Comparison of ENCODE assay signal across 1 cellular context in genomic region chr16:69112285-69113129, GRCh38.
TF ChIP-seq lines count a peak whose summit lies in the region.

No MANE protein-coding gene starts in this region.

TF ChIP-seq in HepG2, 621 proteins besides CTCF, POLR2A, EP300 and RAD21 (continued from another document and continues in another):
- TF ChIP-seq ZNF296 (CRISPR knock-in tag; conservative IDR thresholded peaks at IDR 0.05), result no peak
- TF ChIP-seq ZNF567 (CRISPR knock-in tag; IDR thresholded peaks at IDR 0.05; ENCODE audit: borderline replicate concordance), result no peak
- no peak for TF ChIP-seq ZNF776 (CRISPR knock-in tag; IDR thresholded peaks at IDR 0.05)
- TF ChIP-seq KDM4B (CRISPR knock-in tag; IDR thresholded peaks at IDR 0.05), result no peak
- no peak for TF ChIP-seq PITX1 (CRISPR knock-in tag; IDR thresholded peaks at IDR 0.05)
- no peak for TF ChIP-seq ZNF180 (CRISPR knock-in tag; IDR thresholded peaks at IDR 0.05; ENCODE audit: borderline replicate concordance, low read depth)
- no peak for TF ChIP-seq AHR (CRISPR knock-in tag; IDR thresholded peaks at IDR 0.05)
- TF ChIP-seq ZBTB33 (CRISPR knock-in tag; IDR thresholded peaks at IDR 0.05), result no peak
- TF ChIP-seq MIER2 (CRISPR knock-in tag; IDR thresholded peaks at IDR 0.05), result no peak
- no peak for TF ChIP-seq ZNF691 (CRISPR knock-in tag; IDR thresholded peaks at IDR 0.05; ENCODE audit: borderline replicate concordance, low read depth)
- TF ChIP-seq ZMAT3 (CRISPR knock-in tag; conservative IDR thresholded peaks at IDR 0.05), result no peak
- no peak for TF ChIP-seq ZFYVE20 (CRISPR knock-in tag; IDR thresholded peaks at IDR 0.05; ENCODE audit: borderline replicate concordance, low read depth)
- no peak for TF ChIP-seq E2F1 (CRISPR knock-in tag; IDR thresholded peaks at IDR 0.05)
- no peak for TF ChIP-seq BRCA1 (CRISPR knock-in tag; IDR thresholded peaks at IDR 0.05)
- no peak for TF ChIP-seq ZC3H13 (CRISPR knock-in tag; IDR thresholded peaks at IDR 0.05)
- no peak for TF ChIP-seq ZNF20 (CRISPR knock-in tag; IDR thresholded peaks at IDR 0.05)
- TF ChIP-seq ZNF275 (CRISPR knock-in tag; IDR thresholded peaks at IDR 0.05; ENCODE audit: borderline replicate concordance), result no peak
- no peak for TF ChIP-seq ZNF264 (CRISPR knock-in tag; IDR thresholded peaks at IDR 0.05)
- peak; percentile 21; the same call in 1 of the 2 replicates for TF ChIP-seq ZFP91 (CRISPR knock-in tag; IDR thresholded peaks at IDR 0.05; ENCODE audit: borderline replicate concordance)
- no peak for TF ChIP-seq ZSCAN20 (CRISPR knock-in tag; IDR thresholded peaks at IDR 0.05; ENCODE audit: borderline replicate concordance)
- TF ChIP-seq ZNF280B (CRISPR knock-in tag; IDR thresholded peaks at IDR 0.05; ENCODE audit: borderline replicate concordance), result no peak
- no peak for TF ChIP-seq ZNF720 (CRISPR knock-in tag; IDR thresholded peaks at IDR 0.05)
- no peak for TF ChIP-seq ZNF547 (CRISPR knock-in tag; IDR thresholded peaks at IDR 0.05)
- no peak for TF ChIP-seq NR2F1 (CRISPR knock-in tag; IDR thresholded peaks at IDR 0.05)
- TF ChIP-seq MXD1 (CRISPR knock-in tag; IDR thresholded peaks at IDR 0.05), result 0 out of 2 replicates have a peak, but pooled peaks have one; percentile 21
- no peak for TF ChIP-seq ZNF792 (CRISPR knock-in tag; IDR thresholded peaks at IDR 0.05)
- no peak for TF ChIP-seq ZFX (CRISPR knock-in tag; IDR thresholded peaks at IDR 0.05; ENCODE audit: low read depth)
- no peak for TF ChIP-seq CREB1 (IDR thresholded peaks at IDR 0.05)
- TF ChIP-seq CREB1 (CRISPR knock-in tag; IDR thresholded peaks at IDR 0.05), result no peak
- TF ChIP-seq PCBP2 (optimal IDR thresholded peaks at IDR 0.05; ENCODE audit: low read depth, low read length, poor library complexity, severe bottlenecking), result no peak
- no peak for TF ChIP-seq RFXANK (CRISPR knock-in tag; IDR thresholded peaks at IDR 0.05)
- TF ChIP-seq CREBL2 (CRISPR knock-in tag; IDR thresholded peaks at IDR 0.05; ENCODE audit: borderline replicate concordance), result no peak
- no peak for TF ChIP-seq NONO (IDR thresholded peaks at IDR 0.05)
- 0 out of 2 replicates have a peak, but pooled peaks have one; percentile 36 for TF ChIP-seq NONO (CRISPR knock-in tag; conservative IDR thresholded peaks at IDR 0.05)
- no peak for TF ChIP-seq HOXD1 (CRISPR knock-in tag; IDR thresholded peaks at IDR 0.05)
- no peak for TF ChIP-seq ZFP82 (CRISPR knock-in tag; IDR thresholded peaks at IDR 0.05; ENCODE audit: borderline replicate concordance)
- no peak for TF ChIP-seq ZNF207 (IDR thresholded peaks at IDR 0.05; ENCODE audit: borderline replicate concordance)
- peak; percentile 28 for TF ChIP-seq ZFP36 (IDR thresholded peaks at IDR 0.05; ENCODE audit: borderline replicate concordance, low read depth, low read length, partially characterized antibody)
- TF ChIP-seq ZNF841 (CRISPR knock-in tag; IDR thresholded peaks at IDR 0.05; ENCODE audit: borderline replicate concordance), result no peak
- no peak for TF ChIP-seq ZNF18 (CRISPR knock-in tag; IDR thresholded peaks at IDR 0.05; ENCODE audit: insufficient replicate concordance)
- peak; percentile 36 for TF ChIP-seq YY1 (IDR thresholded peaks at IDR 0.05; ENCODE audit: insufficient read depth, insufficient replicate concordance, low read depth, low read length)
- no peak for TF ChIP-seq ESRRA (CRISPR knock-in tag; IDR thresholded peaks at IDR 0.05; ENCODE audit: low read depth)
- TF ChIP-seq ZNF788 (CRISPR knock-in tag; IDR thresholded peaks at IDR 0.05; ENCODE audit: borderline replicate concordance), result no peak
- TF ChIP-seq MTA1 (CRISPR knock-in tag; IDR thresholded peaks at IDR 0.05; ENCODE audit: borderline replicate concordance), result no peak
- no peak for TF ChIP-seq ZNF431 (CRISPR knock-in tag; IDR thresholded peaks at IDR 0.05; ENCODE audit: borderline replicate concordance, low read depth)
- peak; percentile 40; the same call in 1 of the 2 replicates for TF ChIP-seq ZNF580 (CRISPR knock-in tag; IDR thresholded peaks at IDR 0.05; ENCODE audit: borderline replicate concordance, low read depth)
- TF ChIP-seq MED13 (CRISPR knock-in tag; IDR thresholded peaks at IDR 0.05), result no peak
- no peak for TF ChIP-seq DRAP1 (CRISPR knock-in tag; IDR thresholded peaks at IDR 0.05)
- peak; percentile 71 for TF ChIP-seq TEAD3 (CRISPR knock-in tag; optimal IDR thresholded peaks at IDR 0.05; ENCODE audit: borderline replicate concordance)
- TF ChIP-seq ARID4A (CRISPR knock-in tag; IDR thresholded peaks at IDR 0.05; ENCODE audit: borderline replicate concordance), result 0 out of 2 replicates have a peak, but pooled peaks have one; percentile 23
- no peak for TF ChIP-seq ZNF382 (CRISPR knock-in tag; IDR thresholded peaks at IDR 0.05; ENCODE audit: borderline replicate concordance)
- no peak for TF ChIP-seq ZSCAN30 (CRISPR knock-in tag; IDR thresholded peaks at IDR 0.05)
- TF ChIP-seq ZNF572 (CRISPR knock-in tag; IDR thresholded peaks at IDR 0.05), result no peak
- TF ChIP-seq SP1 (IDR thresholded peaks at IDR 0.05), result no peak
- no peak for TF ChIP-seq SP1 (CRISPR knock-in tag; IDR thresholded peaks at IDR 0.05)
- TF ChIP-seq ZC3H4 (CRISPR knock-in tag; IDR thresholded peaks at IDR 0.05; ENCODE audit: borderline replicate concordance), result no peak
- no peak for TF ChIP-seq MLLT10 (CRISPR knock-in tag; IDR thresholded peaks at IDR 0.05)
